31 cellular contexts compared by ENCODE assay signal in the genomic region with DNA sequence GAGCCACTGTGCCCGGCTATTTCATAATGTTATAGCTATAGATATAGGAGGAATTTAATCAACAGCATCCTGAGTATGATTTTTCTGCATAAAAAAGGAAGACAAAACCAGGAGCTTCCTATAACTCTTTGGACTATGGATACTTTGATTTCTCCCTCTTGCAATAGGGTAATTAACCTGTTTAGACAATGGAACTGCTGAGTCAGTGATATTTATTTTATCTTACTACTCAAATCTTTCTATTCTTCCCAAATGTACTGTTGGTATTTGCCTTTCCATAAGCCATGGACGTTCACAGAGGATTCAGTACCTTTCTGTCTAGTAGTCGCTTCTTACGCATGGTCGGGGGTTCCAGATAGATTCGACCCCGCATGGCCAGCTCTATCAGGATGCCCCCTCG. TPM values are rescaled to one million over a fixed set of nuclear protein-coding genes. Genes with fewer than 3 reads are reported as not detected.
"Had no signal": no experiment of that assay in that cellular context is flagged by ENCODE, and none has a peak within 500 bp of the region (broad histone marks: within the 10 kb centered on the region; RNA-seq: fewer than 3 reads in every experiment).

No MANE protein-coding gene starts in this region.

- FAIRE-seq: frontal cortex had no signal

- H3K27me3 ChIP-seq: ascending aorta, breast epithelium, cardiac muscle cell, colonic mucosa had no signal

- H3K4me3 Mint-ChIP-seq: activated B cell treated with CpG ODN at 0.5 μM for 24 hours; activated CD8-positive, alpha-beta T cell treated with anti-CD3 and anti-CD28 coated beads for 36 hours; activated naive CD8-positive, alpha-beta T cell treated with anti-CD3 and anti-CD28 coated beads, Interleukin-2, amount 10 ng/mL, durations not matched to agents 7 days and 5 days; activated T-cell treated with anti-CD3 and anti-CD28 coated beads, Interleukin-2, amount 50 U/mL, for 4 hours; activated T-helper 17 cell treated with anti-CD3 and anti-CD28 coated beads, Interleukin-2, amount 50 U/mL, for 72 hours; brain; T-helper 17 cell; T-helper 2 cell treated with Interferon-gamma antibody and Interleukin-4, amounts not matched to agents 5 μg/mL and 100 μg/mL, for 36 hours had no signal

- H3K27me3 Mint-ChIP-seq: activated B cell treated with CpG ODN at 0.5 μM for 24 hours; activated CD8-positive, alpha-beta T cell treated with anti-CD3 and anti-CD28 coated beads for 36 hours; activated naive CD8-positive, alpha-beta T cell treated with anti-CD3 and anti-CD28 coated beads, Interleukin-2, amount 10 ng/mL, durations not matched to agents 7 days and 5 days; activated T-helper 17 cell treated with anti-CD3 and anti-CD28 coated beads, Interleukin-2, amount 50 U/mL, for 72 hours; brain; T-helper 17 cell had no signal

- H3K4me1 ChIP-seq: ascending aorta, breast epithelium, colonic mucosa had no signal

- H3K4me1 Mint-ChIP-seq: activated T-helper 17 cell treated with anti-CD3 and anti-CD28 coated beads, Interleukin-2, amount 50 U/mL, for 72 hours; brain had no signal

- DNase-seq: activated B cell treated with CpG ODN at 0.5 μM for 24 hours; activated CD4-positive, alpha-beta T cell treated with anti-CD3 and anti-CD28 coated beads for 48 hours; activated CD4-positive, alpha-beta T cell treated with anti-CD3 and anti-CD28 coated beads, Interleukin-2, amount 50 U/mL, for 1 hour; activated CD4-positive, alpha-beta T cell treated with anti-CD3 and anti-CD28 coated beads, Interleukin-2, amount 50 U/mL, for 48 hours; activated CD8-positive, alpha-beta memory T cell treated with anti-CD3 and anti-CD28 coated beads for 24 hours; activated CD8-positive, alpha-beta T cell treated with anti-CD3 and anti-CD28 coated beads for 36 hours; activated effector memory CD4-positive, alpha-beta T cell treated with Interleukin-2 at 50 U/mL for 16 hours; activated gamma-delta T cell treated with Interleukin-2 at 50 U/mL for 16 hours; activated naive CD4-positive, alpha-beta T cell treated with Interleukin-2 at 50 U/mL for 16 hours; activated naive CD8-positive, alpha-beta T cell treated with anti-CD3 and anti-CD28 coated beads, Interleukin-2, amount 10 ng/mL, durations not matched to agents 7 days and 5 days; activated T-cell treated with anti-CD3 and anti-CD28 coated beads, Interleukin-2, amount 50 U/mL, for 4 hours; central memory CD4-positive, alpha-beta T cell; cerebellar nuclear complex; colonic mucosa; effector CD8-positive, alpha-beta T cell; foreskin fibroblast; head of caudate nucleus; T-helper 1 cell; T-helper 17 cell; T1000; WERI-Rb-1 had no signal

- H3K4me3 ChIP-seq: ascending aorta, breast epithelium, cardiac muscle cell, colonic mucosa had no signal

- H3K9me3 Mint-ChIP-seq: activated B cell treated with CpG ODN at 0.5 μM for 24 hours; activated CD8-positive, alpha-beta T cell treated with anti-CD3 and anti-CD28 coated beads for 36 hours; activated naive CD4-positive, alpha-beta T cell treated with anti-CD3 and anti-CD28 coated beads, Interleukin-2, amount 50 U/mL, for 72 hours; activated naive CD8-positive, alpha-beta T cell treated with anti-CD3 and anti-CD28 coated beads, Interleukin-2, amount 10 ng/mL, durations not matched to agents 7 days and 5 days; activated T-cell treated with anti-CD3 and anti-CD28 coated beads, Interleukin-2, amount 50 U/mL, for 4 hours; activated T-helper 17 cell treated with anti-CD3 and anti-CD28 coated beads, Interleukin-2, amount 50 U/mL, for 72 hours; brain; T-helper 2 cell treated with Interferon-gamma antibody and Interleukin-4, amounts not matched to agents 5 μg/mL and 100 μg/mL, for 36 hours had no signal

- H3K27ac Mint-ChIP-seq: activated B cell treated with CpG ODN at 0.5 μM for 24 hours; activated CD8-positive, alpha-beta T cell treated with anti-CD3 and anti-CD28 coated beads for 36 hours; activated naive CD8-positive, alpha-beta T cell treated with anti-CD3 and anti-CD28 coated beads, Interleukin-2, amount 10 ng/mL, durations not matched to agents 7 days and 5 days; activated T-helper 17 cell treated with anti-CD3 and anti-CD28 coated beads, Interleukin-2, amount 50 U/mL, for 72 hours; brain; T-helper 17 cell; T-helper 2 cell treated with Interferon-gamma antibody and Interleukin-4, amounts not matched to agents 5 μg/mL and 100 μg/mL, for 36 hours had no signal

- H3K9me3 ChIP-seq: ascending aorta, breast epithelium, colonic mucosa had no signal

- H3K27ac ChIP-seq: ascending aorta, breast epithelium, cardiac muscle cell, colonic mucosa, WERI-Rb-1 had no signal

- H3K36me3 ChIP-seq: breast epithelium, colonic mucosa had no signal

RNA-seq across cellular contexts. Expression of a gene that starts 57.4 kb away (rescaled TPM):
- total RNA-seq: activated CD8-positive, alpha-beta T cell treated with anti-CD3 and anti-CD28 coated beads for 36 hours; activated T-helper 17 cell treated with anti-CD3 and anti-CD28 coated beads, Interleukin-2, amount 50 U/mL, for 72 hours; ascending aorta; cardiac muscle cell; dermis microvascular lymphatic vessel endothelial cell; epithelial cell of proximal tubule had no signal
- polyA plus RNA-seq: cardiac muscle cell had no signal
